10 cellular contexts compared by ENCODE assay signal in genomic region chr6:104941694-104942177, GRCh38. TPM values are rescaled to one million over a fixed set of nuclear protein-coding genes. Genes with fewer than 3 reads are reported as not detected.
DNase-seq lines count a peak whose midpoint lies in the region; ATAC-seq and TF ChIP-seq lines count a peak whose summit lies in the region.
"Had no signal": no experiment of that assay in that cellular context is flagged by ENCODE, and none has a peak within 500 bp of the region (broad histone marks: within the 10 kb centered on the region; RNA-seq: fewer than 3 reads in every experiment).

No MANE protein-coding gene starts in this region.

- H3K27me3 Mint-ChIP-seq in activated T-cell treated with anti-CD3 and anti-CD28 coated beads, Interleukin-2, amount 50 U/mL, for 4 hours (ENCODE audit: low read depth): peaks cover 39% of the 10 kb centered on the region
- H3K27me3 Mint-ChIP-seq in stimulated activated naive B cell treated with anti-CD40 and anti-IgM and Interleukin-4, amounts not matched to agents 10 μg/mL and 1 μg/mL and 100 μg/mL, for 72 hours: peaks cover 20 to 30% of the 10 kb centered on the region in 2 donors

- no peak overlapping the region for H3K9ac ChIP-seq in fibroblast of lung (ENCODE audit: insufficient read depth, low read length)

- ATAC-seq in activated T-cell treated with anti-CD3 and anti-CD28 coated beads, Interleukin-2, amount 50 U/mL, for 4 hours: no peak
- no peak for ATAC-seq in stimulated activated naive B cell treated with anti-CD40 and anti-IgM and Interleukin-4, amounts not matched to agents 10 μg/mL and 1 μg/mL and 100 μg/mL, for 72 hours (replicated peaks)
- ATAC-seq in HG02840 (IDR thresholded peaks at IDR 0.05; ENCODE audit: low FRiP score, unreplicated experiment): no peak

- peaks cover 16% of the 10 kb centered on the region for H3K27me3 ChIP-seq in fibroblast of lung (ENCODE audit: control insufficient read depth, insufficient read depth, low read length)

- H3K4me3 Mint-ChIP-seq in activated T-cell treated with anti-CD3 and anti-CD28 coated beads, Interleukin-2, amount 50 U/mL, for 4 hours: peak overlapping the region; percentile 53
- H3K4me3 Mint-ChIP-seq in stimulated activated naive B cell treated with anti-CD40 and anti-IgM and Interleukin-4, amounts not matched to agents 10 μg/mL and 1 μg/mL and 100 μg/mL, for 72 hours: peak overlapping the region; percentile 71 to 75

- H2AFZ ChIP-seq in fibroblast of lung (ENCODE audit: low read length): no peak overlapping the region

- TF ChIP-seq CTCF in fibroblast of lung (conservative IDR thresholded peaks at IDR 0.05 in 1 of 2, IDR thresholded peaks at IDR 0.05 in 1 of 2; ENCODE audit: low read depth in 1 of 2, low read length in 2 of 2): no peak

- DNase-seq in activated T-cell treated with anti-CD3 and anti-CD28 coated beads, Interleukin-2, amount 50 U/mL, for 4 hours: no peak
- DNase-seq in activated T-cell treated with anti-CD3 and anti-CD28 coated beads for 4 hours (no peak), SHP77 (lab: John Stamatoyannopoulos, UW) (peak; percentile 1 to 13), fibroblast of lung (ENCODE audit: low read depth in 2 of 2) (no peak), SW 1271 (lab: John Stamatoyannopoulos, UW) (no peak), cerebellar nuclear complex (lab: John Stamatoyannopoulos, UW) (no peak)
- no peak for DNase-seq in stimulated activated naive B cell treated with anti-CD40 and anti-IgM and Interleukin-4, amounts not matched to agents 10 μg/mL and 1 μg/mL and 100 μg/mL, for 72 hours
- DNase-seq: COR-L47; stimulated activated naive CD4-positive, alpha-beta T cell treated with Interleukin-2 at 50 U/mL for 16 hours had no signal

- peak overlapping the region; percentile 21 to 51 (median 36) for H3K4me3 ChIP-seq in fibroblast of lung (replicated peaks in 1 of 4; ENCODE audit: control extremely low read depth in 1 of 4, insufficient read depth in 1 of 4, low read depth in 3 of 4, low read length in 4 of 4)

- H3K27ac Mint-ChIP-seq in stimulated activated naive B cell treated with anti-CD40 and anti-IgM and Interleukin-4, amounts not matched to agents 10 μg/mL and 1 μg/mL and 100 μg/mL, for 72 hours: no peak overlapping the region

- peaks cover 2% of the 10 kb centered on the region for H3K36me3 Mint-ChIP-seq in activated T-cell treated with anti-CD3 and anti-CD28 coated beads, Interleukin-2, amount 50 U/mL, for 4 hours (ENCODE audit: insufficient read depth)
- H3K36me3 Mint-ChIP-seq in stimulated activated naive B cell treated with anti-CD40 and anti-IgM and Interleukin-4, amounts not matched to agents 10 μg/mL and 1 μg/mL and 100 μg/mL, for 72 hours: peaks cover 0 to 4% of the 10 kb centered on the region in 2 donors

- H3K36me3 ChIP-seq in fibroblast of lung (ENCODE audit: control insufficient read depth, insufficient read depth, low read length): no peaks in the 10 kb centered on the region

- no peaks in the 10 kb centered on the region for H3K79me2 ChIP-seq in fibroblast of lung (ENCODE audit: control insufficient read depth, insufficient read depth, low read length)

- H3K4me1 Mint-ChIP-seq in activated T-cell treated with anti-CD3 and anti-CD28 coated beads, Interleukin-2, amount 50 U/mL, for 4 hours (ENCODE audit: low read depth): peaks cover 8% of the 10 kb centered on the region
- peaks cover 0 to 10% of the 10 kb centered on the region in 2 donors for H3K4me1 Mint-ChIP-seq in stimulated activated naive B cell treated with anti-CD40 and anti-IgM and Interleukin-4, amounts not matched to agents 10 μg/mL and 1 μg/mL and 100 μg/mL, for 72 hours

- H4K20me1 ChIP-seq in fibroblast of lung (ENCODE audit: control insufficient read depth, extremely low read depth, insufficient read depth, low read length): no peaks in the 10 kb centered on the region

- peak overlapping the region; percentile 68 for H3K4me2 ChIP-seq in fibroblast of lung (ENCODE audit: extremely low read depth, insufficient read depth, low read length)

- H3K9me3 Mint-ChIP-seq in activated T-cell treated with anti-CD3 and anti-CD28 coated beads, Interleukin-2, amount 50 U/mL, for 4 hours: no peaks in the 10 kb centered on the region
- H3K9me3 Mint-ChIP-seq in stimulated activated naive B cell treated with anti-CD40 and anti-IgM and Interleukin-4, amounts not matched to agents 10 μg/mL and 1 μg/mL and 100 μg/mL, for 72 hours: no peaks in the 10 kb centered on the region

- no peak overlapping the region for H3K27ac ChIP-seq in fibroblast of lung (ENCODE audit: insufficient read depth, low read length)

- H3K9me3 ChIP-seq in fibroblast of lung (ENCODE audit: control insufficient read depth, insufficient read depth, low read depth, low read length): no peaks in the 10 kb centered on the region

- peaks cover 2% of the 10 kb centered on the region for H3K4me1 ChIP-seq in fibroblast of lung (ENCODE audit: control insufficient read depth, extremely low read depth, insufficient read depth, low read length)

RNA-seq across cellular contexts. Expression of gene LIN28B, which starts 15.2 kb away (rescaled TPM):
- under 1 TPM; 0.08 to 0.19 (median 0.15) TPM for total RNA-seq in activated T-cell treated with anti-CD3 and anti-CD28 coated beads, Interleukin-2, amount 50 U/mL, for 4 hours
- total RNA-seq in fibroblast of lung: not detected in 2 replicates
- polyA plus RNA-seq in fibroblast of lung: not detected in 2 replicates
- polyA plus RNA-seq in fibroblast of lung (2012): not detected in 2 replicates
- not detected in 2 replicates for polyA minus RNA-seq in fibroblast of lung (ENCODE audit: low replicate concordance)

Comparison
In these comparisons a context has a peak if more than half of its experiments do, and no peak if none do; other contexts are left out.
1. DNase-seq: peak in SHP77 (2 of 2); none in activated T-cell treated with anti-CD3 and anti-CD28 coated beads, Interleukin-2, amount 50 U/mL, for 4 hours (single experiment), activated T-cell treated with anti-CD3 and anti-CD28 coated beads for 4 hours (single experiment), fibroblast of lung (0 of 2), stimulated activated naive B cell treated with anti-CD40 and anti-IgM and Interleukin-4, amounts not matched to agents 10 μg/mL and 1 μg/mL and 100 μg/mL, for 72 hours (single experiment), SW 1271 (0 of 2) and cerebellar nuclear complex (0 of 2).